ENCODE assay signal across 8 cellular contexts in genomic region chr10:73956476-73957338, GRCh38. TPM values are rescaled to one million over a fixed set of nuclear protein-coding genes. Genes with fewer than 3 reads are reported as not detected.
A peak's percentile ranks its signal among the peaks of the same experiment; 100 is the strongest.
DNase-seq lines count a peak whose midpoint lies in the region; ATAC-seq and TF ChIP-seq lines count a peak whose summit lies in the region.

No MANE protein-coding gene starts in this region.

- H3K4me2 ChIP-seq in OCI-LY1 (ENCODE audit: low read length), result peak overlapping the region; percentile 45

- H3K4me1 ChIP-seq in OCI-LY1 (ENCODE audit: insufficient read depth, low read length, severe bottlenecking) (peaks cover 38% of the 10 kb centered on the region), adipocyte (ENCODE audit: control insufficient read depth, insufficient read depth, low read length) (peaks cover 25% of the 10 kb centered on the region), left lung (peaks cover 11 to 61% of the 10 kb centered on the region in 2 donors), transverse colon (peaks cover 4 to 29% (median 12%) of the 10 kb centered on the region in 4 donors)

- no peaks in the 10 kb centered on the region for H3K79me2 ChIP-seq in OCI-LY1 (ENCODE audit: insufficient read depth, low read length)

- TF ChIP-seq POLR2A in transverse colon (IDR thresholded peaks at IDR 0.05), result no peak

- H3K36me3 ChIP-seq in OCI-LY1 (ENCODE audit: insufficient read depth, low read length), result no peaks in the 10 kb centered on the region
- no peaks in the 10 kb centered on the region for H3K36me3 ChIP-seq in adipocyte (ENCODE audit: control insufficient read depth, insufficient read depth, low read length, severe bottlenecking)
- no peaks in the 10 kb centered on the region for H3K36me3 ChIP-seq in left lung
- H3K36me3 ChIP-seq in transverse colon, result no peaks in the 10 kb centered on the region

- WGBS in transverse colon (ENCODE audit: low coverage in 1 of 2), 2 donors, result 30 to 60% methylated on average over 1 to 9 of the region's 9 CpGs

- in situ Hi-C loops in transverse colon (cut with MboI; ENCODE audit: low pct_ligation_motif_present in 1 of 4, low pct_unique_long_range_greater_than_20kb in 1 of 4, low sequenced_read_pairs in 3 of 4), result no loop called here

- POLR2A ChIA-PET in HEK293T (lab: Yijun Ruan, JAX), result interaction anchor here (1.1 to 1.7 kb wide), 2 partner anchors 16 to 42 kb away, joined by 3 to 11 read pairs; no protein-coding TSS in a partner anchor

- H3K9ac ChIP-seq in OCI-LY1 (ENCODE audit: low read length), result no peak overlapping the region; the same call in 1 of the 2 replicates
- no peak overlapping the region for H3K9ac ChIP-seq in adipocyte (ENCODE audit: low read length)

- H3K27me3 ChIP-seq in OCI-LY1 (ENCODE audit: insufficient read depth, low read length), result no peaks in the 10 kb centered on the region
- H3K27me3 ChIP-seq in adipocyte (replicated peaks; ENCODE audit: control insufficient read depth, insufficient read depth, low read length), result no peaks in the 10 kb centered on the region
- H3K27me3 ChIP-seq in left lung, result no peaks in the 10 kb centered on the region
- no peaks in the 10 kb centered on the region for H3K27me3 ChIP-seq in transverse colon

- ATAC-seq in GM18511 (IDR thresholded peaks at IDR 0.05; ENCODE audit: unreplicated experiment), result peak; percentile 69
- peak; percentile 48 for ATAC-seq in HG02623 (IDR thresholded peaks at IDR 0.05; ENCODE audit: unreplicated experiment)
- peak; percentile 61 for ATAC-seq in left lung

- intact Hi-C loops in left lung (cut with DNase I) (no loop called here), transverse colon (cut with DNase I; ENCODE audit: low total_unique reads) (no loop called here)

- H3K9me2 ChIP-seq in OCI-LY1 (ENCODE audit: low read depth, low read length), result no peaks in the 10 kb centered on the region

- CTCF ChIA-PET in HEK293T (lab: Yijun Ruan, JAX), result interaction anchor here (0.6 to 2.3 kb wide), 17 partner anchors 9 to 187 kb away, joined by 3 to 14 read pairs (median 4); no protein-coding TSS in a partner anchor

- no peaks in the 10 kb centered on the region for H3F3A ChIP-seq in OCI-LY1 (ENCODE audit: insufficient read depth, low read length)

- peak overlapping the region; percentile 0 for H3K4me3 ChIP-seq in OCI-LY1 (ENCODE audit: low read depth, low read length, poor library complexity, severe bottlenecking)
- H3K4me3 ChIP-seq in adipocyte (ENCODE audit: low read length), result no peak overlapping the region
- no peak overlapping the region for H3K4me3 ChIP-seq in left lung
- H3K4me3 ChIP-seq in transverse colon, result no peak overlapping the region

- H3K9me3 ChIP-seq in OCI-LY1 (ENCODE audit: low read length) (no peaks in the 10 kb centered on the region), adipocyte (ENCODE audit: control insufficient read depth, low read length) (no peaks in the 10 kb centered on the region), left lung (no peaks in the 10 kb centered on the region), transverse colon (no peaks in the 10 kb centered on the region)

- H2AFZ ChIP-seq in OCI-LY1 (ENCODE audit: low read length), result peak overlapping the region; percentile 39; the same call in 1 of the 2 replicates

- TF ChIP-seq EP300 in transverse colon (IDR thresholded peaks at IDR 0.05; ENCODE audit: low read depth), result no peak

- TF ChIP-seq CTCF in OCI-LY1 (IDR thresholded peaks at IDR 0.05; ENCODE audit: low read length), result no peak
- no peak for TF ChIP-seq CTCF in left lung (IDR thresholded peaks at IDR 0.05)
- no peak for TF ChIP-seq CTCF in transverse colon (IDR thresholded peaks at IDR 0.05)

- H3K27ac ChIP-seq in OCI-LY1 (ENCODE audit: low read depth, low read length, poor library complexity, severe bottlenecking) (peak overlapping the region; percentile 63), left lung (peak overlapping the region; percentile 56 to 81), transverse colon (peak overlapping the region; percentile 63 to 74 (median 70))

- DNase-seq in adipocyte (ENCODE audit: low read depth), result peak; percentile 79
- DNase-seq in left lung, result no peak
- DNase-seq in transverse colon, result no peak
- no peak for DNase-seq in NCI-H524 (lab: John Stamatoyannopoulos, UW)
- no peak for DNase-seq in HEK293T (ENCODE audit: extremely low spot score)

- H4K20me1 ChIP-seq in OCI-LY1 (ENCODE audit: insufficient read depth, low read length), result no peaks in the 10 kb centered on the region

TF ChIP-seq in HEK293T, 16 proteins besides CTCF, POLR2A, EP300 and RAD21:
- TF ChIP-seq ZNF384 (IDR thresholded peaks at IDR 0.05) (no peak), FOXM1 (IDR thresholded peaks at IDR 0.05; ENCODE audit: borderline replicate concordance) (no peak), TARDBP (IDR thresholded peaks at IDR 0.05) (no peak), FOXK2 (IDR thresholded peaks at IDR 0.05) (no peak), PKNOX1 (IDR thresholded peaks at IDR 0.05) (no peak), HDGF (IDR thresholded peaks at IDR 0.05; ENCODE audit: borderline replicate concordance) (no peak), L3MBTL2 (conservative IDR thresholded peaks at IDR 0.05) (no peak), SUZ12 (IDR thresholded peaks at IDR 0.05) (no peak), ELF4 (IDR thresholded peaks at IDR 0.05) (no peak), BHLHE40 (IDR thresholded peaks at IDR 0.05; ENCODE audit: borderline replicate concordance) (no peak), CTBP1 (IDR thresholded peaks at IDR 0.05; ENCODE audit: borderline replicate concordance) (no peak), LEF1 (IDR thresholded peaks at IDR 0.05; ENCODE audit: borderline replicate concordance) (no peak), ARNT (IDR thresholded peaks at IDR 0.05) (no peak), SP1 (IDR thresholded peaks at IDR 0.05) (no peak), NFRKB (IDR thresholded peaks at IDR 0.05) (no peak), FOXA1 (IDR thresholded peaks at IDR 0.05) (no peak)

RNA-seq across cellular contexts. Expression of gene VCL, which starts 41.2 kb away (rescaled TPM):
- 100 to 1,000 TPM; 179 to 195 TPM for total RNA-seq in left lung
- 100 to 1,000 TPM in 3 of 4 donors, 10 to 100 TPM in 1; 96.1 to 133 (median 120) TPM for total RNA-seq in transverse colon

RNA-seq across cellular contexts. Expression of gene PLAU, which starts 45.8 kb away (rescaled TPM):
- total RNA-seq in left lung (10 to 100 TPM; 26.6 to 29.0 TPM), transverse colon (1 to 10 TPM in 3 of 4 donors, under 1 TPM in 1; 0.75 to 8.0 (median 2.3) TPM)
